In the genomic region with DNA sequence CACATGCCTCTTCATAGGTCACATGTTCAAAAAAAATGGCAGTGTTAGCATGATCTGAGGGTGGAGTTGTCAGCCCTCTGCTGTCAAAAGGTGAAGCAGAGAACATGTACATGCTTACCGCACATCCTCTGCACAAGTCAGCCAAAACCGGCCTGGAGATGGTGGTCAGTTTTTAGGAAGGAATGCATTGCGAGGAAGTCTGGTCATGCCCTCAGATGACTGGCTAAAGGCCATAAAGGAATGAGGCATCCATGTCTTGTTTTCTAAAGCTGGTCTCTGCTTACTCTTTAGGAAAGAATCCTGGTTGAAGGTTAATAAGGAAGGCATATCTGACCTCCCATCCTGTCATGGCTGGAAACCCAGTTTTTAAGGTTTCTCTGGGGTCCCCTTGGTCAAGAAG, we compare ENCODE assay signal across 18 cellular contexts.
DNase-seq lines count a peak whose midpoint lies in the region; ATAC-seq and TF ChIP-seq lines count a peak whose summit lies in the region.
"Had no signal": no experiment of that assay in that cellular context is flagged by ENCODE, and none has a peak within 500 bp of the region (broad histone marks: within the 10 kb centered on the region; RNA-seq: fewer than 3 reads in every experiment).

No MANE protein-coding gene starts in this region.

- peak overlapping the region; percentile 69 for H2AK9ac ChIP-seq in IMR-90 (replicated peaks; ENCODE audit: low read depth, low read length, poor library complexity)

- POLR2A ChIA-PET in IMR-90 (lab: Charles Lee; ENCODE audit: unreplicated experiment): no interaction called here

- H2BK5ac ChIP-seq in IMR-90 (ENCODE audit: low read depth, low read length, poor library complexity, severe bottlenecking): no peak overlapping the region

- no peak overlapping the region for H3K27ac ChIP-seq in IMR-90 (ENCODE audit: insufficient read depth, low read length)

- H3K9me3 ChIP-seq in IMR-90 (ENCODE audit: control insufficient read depth, insufficient read depth, low read length): no peaks in the 10 kb centered on the region
- H3K9me3 ChIP-seq: HAP-1 had no signal

- no peak overlapping the region for H2AK5ac ChIP-seq in IMR-90 (ENCODE audit: low read depth, low read length)

- TF ChIP-seq CTCF in IMR-90 (conservative IDR thresholded peaks at IDR 0.05; ENCODE audit: low read depth, low read length): no peak
- TF ChIP-seq CTCF in astrocyte of the spinal cord (IDR thresholded peaks at IDR 0.05; ENCODE audit: low read depth, low read length): no peak

- no peaks in the 10 kb centered on the region for H3K9me1 ChIP-seq in IMR-90 (ENCODE audit: insufficient read depth, low read length)

- no peak overlapping the region for H3K14ac ChIP-seq in IMR-90 (replicated peaks; ENCODE audit: low read depth, low read length)

- H4K20me1 ChIP-seq in IMR-90 (ENCODE audit: insufficient read depth, low read length): no peaks in the 10 kb centered on the region

- H3K36me3 ChIP-seq in IMR-90 (ENCODE audit: control insufficient read depth, insufficient read depth, low read length): no peaks in the 10 kb centered on the region
- H3K36me3 ChIP-seq: HAP-1 had no signal

- no peak overlapping the region for H2BK20ac ChIP-seq in IMR-90 (ENCODE audit: low read depth, low read length)

- no peak overlapping the region for H3K56ac ChIP-seq in IMR-90 (ENCODE audit: extremely low read depth, insufficient read depth, low read length)

- H4K8ac ChIP-seq in IMR-90 (ENCODE audit: low read depth in 2 of 2, low read length in 2 of 2): no peak overlapping the region

- ATAC-seq in IMR-90 (ENCODE audit: low read depth) (peak; percentile 40; the same call in 1 of the 2 replicates), HG02885 (IDR thresholded peaks at IDR 0.05; ENCODE audit: poor library complexity, unreplicated experiment) (no peak), HG03565 (IDR thresholded peaks at IDR 0.05; ENCODE audit: unreplicated experiment) (no peak)
- ATAC-seq: CD8-positive, alpha-beta T cell; K562; Panc1 had no signal

- H3K4me3 ChIP-seq in IMR-90 (ENCODE audit: insufficient read depth, low read depth, low read length): no peak overlapping the region
- no peak overlapping the region for H3K4me3 ChIP-seq in astrocyte of the spinal cord (ENCODE audit: low read depth, low read length)
- H3K4me3 ChIP-seq: HAP-1, K562 had no signal

- no peak overlapping the region for H4K91ac ChIP-seq in IMR-90 (ENCODE audit: insufficient read depth, low read depth, low read length)

- H3K18ac ChIP-seq in IMR-90 (ENCODE audit: low read depth, low read length): no peak overlapping the region

- no peak for TF ChIP-seq RAD21 in IMR-90 (IDR thresholded peaks at IDR 0.05; ENCODE audit: low read length)

- TF ChIP-seq POLR2A in IMR-90 (IDR thresholded peaks at IDR 0.05; ENCODE audit: low read depth, low read length): no peak

- dilution Hi-C loops in IMR-90 (cut with HindIII; ENCODE audit: low sequenced_read_pairs, unreplicated experiment): no loop called here

- H3K4me1 ChIP-seq in IMR-90 (ENCODE audit: control insufficient read depth, insufficient read depth, low read length): peaks cover 2% of the 10 kb centered on the region; the same call in 1 of the 2 replicates
- H3K4me1 ChIP-seq: HAP-1 had no signal

- no peaks in the 10 kb centered on the region for H3K27me3 ChIP-seq in IMR-90 (ENCODE audit: control insufficient read depth, insufficient read depth, low read length)

- H3K79me1 ChIP-seq in IMR-90 (ENCODE audit: low read depth in 1 of 2, low read length in 2 of 2): no peaks in the 10 kb centered on the region

- no peak overlapping the region for H3K4me2 ChIP-seq in IMR-90 (ENCODE audit: low read depth, low read length)

- H2AFZ ChIP-seq in IMR-90 (replicated peaks; ENCODE audit: low read length, poor library complexity): peak overlapping the region; percentile 55

- CTCF ChIA-PET in IMR-90 (lab: Yijun Ruan, JAX): no interaction called here

- DNase-seq in IMR-90: peak; percentile 54
- DNase-seq in astrocyte of the spinal cord (ENCODE audit: low read depth, low spot score): peak; percentile 40
- peak; percentile 49 for DNase-seq in glomerular visceral epithelial cell (ENCODE audit: extremely low spot score)
- no peak for DNase-seq in UCSD-AML1 (lab: John Stamatoyannopoulos, UW; ENCODE audit: unreplicated experiment)
- DNase-seq in activated CD4-positive, alpha-beta T cell treated with anti-CD3 and anti-CD28 coated beads for 48 hours: no peak
- DNase-seq: CD8-positive, alpha-beta T cell; DMS79 treated with DMSO at 0.1 percent for 48 hours; NCI-H1092 treated with DMSO at 0.1 percent for 48 hours; NCI-H187 treated with DMSO at 0.1 percent for 48 hours; NCI-H2171 treated with DMSO at 0.1 percent for 48 hours; NCI-H510A; NCI-H82; Right ventricle myocardium superior had no signal

- no peak overlapping the region for H3K4ac ChIP-seq in IMR-90 (ENCODE audit: low read depth, low read length)

- intact Hi-C loops in IMR-90 (cut with micrococcal nuclease): no loop called here

- H2BK120ac ChIP-seq in IMR-90 (ENCODE audit: low read depth, low read length): no peak overlapping the region

- H3K23ac ChIP-seq in IMR-90 (ENCODE audit: low read depth, low read length): no peak overlapping the region

- no TSS peak for BruUV-seq in IMR-90 (replicated peaks; lab: Mats Ljungman, UMichigan)

- no peak overlapping the region for H2BK15ac ChIP-seq in IMR-90 (ENCODE audit: low read depth, low read length)

- H3K9ac ChIP-seq in IMR-90 (ENCODE audit: low read depth, low read length): no peak overlapping the region

- H4K5ac ChIP-seq in IMR-90 (ENCODE audit: low read depth, low read length): no peak overlapping the region

- WGBS in IMR-90 (ENCODE audit: extremely low coverage in 2 of 2, insufficient read length in 1 of 2), 2 experiments: no CpG with 5 or more reads among the region's 3 CpGs

- in situ Hi-C loops in IMR-90 (cut with MboI; ENCODE audit: low sequenced_read_pairs): no loop called here
- in situ Hi-C loops in astrocyte of the spinal cord (cut with HindIII; ENCODE audit: low sequenced_read_pairs): no loop called here

TF ChIP-seq in IMR-90, 13 proteins besides CTCF, POLR2A, EP300 and RAD21:
- TF ChIP-seq, protein P1, sequence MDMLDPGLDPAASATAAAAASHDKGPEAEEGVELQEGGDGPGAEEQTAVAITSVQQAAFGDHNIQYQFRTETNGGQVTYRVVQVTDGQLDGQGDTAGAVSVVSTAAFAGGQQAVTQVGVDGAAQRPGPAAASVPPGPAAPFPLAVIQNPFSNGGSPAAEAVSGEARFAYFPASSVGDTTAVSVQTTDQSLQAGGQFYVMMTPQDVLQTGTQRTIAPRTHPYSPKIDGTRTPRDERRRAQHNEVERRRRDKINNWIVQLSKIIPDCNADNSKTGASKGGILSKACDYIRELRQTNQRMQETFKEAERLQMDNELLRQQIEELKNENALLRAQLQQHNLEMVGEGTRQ (IDR thresholded peaks at IDR 0.05; ENCODE audit: low read depth, low read length): no peak
- TF ChIP-seq MAFK (IDR thresholded peaks at IDR 0.05; ENCODE audit: low read depth, low read length) (no peak), MXI1 (IDR thresholded peaks at IDR 0.05; ENCODE audit: borderline replicate concordance, low read depth, low read length) (no peak)

Comparison
In these comparisons a context has a peak if more than half of its experiments do, and no peak if none do; other contexts are left out.
1. DNase-seq: peak in IMR-90 (single experiment), astrocyte of the spinal cord (single experiment) and glomerular visceral epithelial cell (single experiment); none in UCSD-AML1 (single experiment) and activated CD4-positive, alpha-beta T cell treated with anti-CD3 and anti-CD28 coated beads for 48 hours (single experiment).